ENCODE assay signal across 1 cellular context in genomic region chr19:39688637-39689036, GRCh38.
TF ChIP-seq lines count a peak whose summit lies in the region.

No MANE protein-coding gene starts in this region.

TF ChIP-seq in HepG2, 621 proteins besides CTCF, POLR2A, EP300 and RAD21:
- TF ChIP-seq FOXO1 (CRISPR knock-in tag; IDR thresholded peaks at IDR 0.05) (peak; percentile 22; the same call in 1 of the 2 replicates), TEAD3 (CRISPR knock-in tag; optimal IDR thresholded peaks at IDR 0.05; ENCODE audit: borderline replicate concordance) (peak; percentile 31), ZNF614 (CRISPR knock-in tag; IDR thresholded peaks at IDR 0.05; ENCODE audit: borderline replicate concordance) (0 out of 2 replicates have a peak, but pooled peaks have one; percentile 53), ZKSCAN5 (CRISPR knock-in tag; IDR thresholded peaks at IDR 0.05) (peak; percentile 48; the same call in 1 of the 2 replicates), ZNF292 (CRISPR knock-in tag; IDR thresholded peaks at IDR 0.05; ENCODE audit: borderline replicate concordance, low read depth) (peak; percentile 51; the same call in 1 of the 2 replicates), ZNF792 (CRISPR knock-in tag; IDR thresholded peaks at IDR 0.05) (peak; percentile 38; the same call in 1 of the 2 replicates), SOX5 (CRISPR knock-in tag; IDR thresholded peaks at IDR 0.05; ENCODE audit: borderline replicate concordance) (0 out of 2 replicates have a peak, but pooled peaks have one; percentile 12), ZBTB20 (CRISPR knock-in tag; IDR thresholded peaks at IDR 0.05; ENCODE audit: borderline replicate concordance, low read depth) (peak; percentile 43; the same call in 1 of the 2 replicates), ELF3 (CRISPR knock-in tag; IDR thresholded peaks at IDR 0.05) (peak; percentile 19; the same call in 1 of the 2 replicates), MIXL1 (CRISPR knock-in tag; IDR thresholded peaks at IDR 0.05) (peak; percentile 63; the same call in 1 of the 2 replicates), FOXA3 (CRISPR knock-in tag; IDR thresholded peaks at IDR 0.05) (peak; percentile 10; the same call in 1 of the 2 replicates)
TF ChIP-seq in HepG2: peak in this region for 11; not testable (repeated sequence) for 610.
